22 cellular contexts compared by ENCODE assay signal in genomic region chr17:57289130-57289529, GRCh38. TPM values are rescaled to one million over a fixed set of nuclear protein-coding genes. Genes with fewer than 3 reads are reported as not detected.
DNase-seq lines count a peak whose midpoint lies in the region; ATAC-seq and TF ChIP-seq lines count a peak whose summit lies in the region.
"Had no signal": no experiment of that assay in that cellular context is flagged by ENCODE, and none has a peak within 500 bp of the region (broad histone marks: within the 10 kb centered on the region; RNA-seq: fewer than 3 reads in every experiment).

No MANE protein-coding gene starts in this region.

- no peaks in the 10 kb centered on the region for H3K9me3 ChIP-seq in Caco-2
- H3K9me3 ChIP-seq in right cardiac atrium (ENCODE audit: control insufficient read depth, low read length): no peaks in the 10 kb centered on the region
- no peaks in the 10 kb centered on the region for H3K9me3 ChIP-seq in gastrocnemius medialis
- no peaks in the 10 kb centered on the region for H3K9me3 ChIP-seq in ascending aorta

- H3K9me3 Mint-ChIP-seq in Caco-2 (ENCODE audit: unreplicated experiment) (no peaks in the 10 kb centered on the region), brain (no peaks in the 10 kb centered on the region)
- H3K9me3 Mint-ChIP-seq: activated naive CD8-positive, alpha-beta T cell treated with anti-CD3 and anti-CD28 coated beads for 36 hours; activated T-helper 2 cell treated with anti-CD3 and anti-CD28 coated beads, Interferon-gamma antibody, Interleukin-2, Interleukin-4, amounts not matched to agents 10 μg/mL and 5 μg/mL and 100 μg/mL, durations not matched to agents 14 hours and 24 hours and 36 hours; dendritic cell treated with granulocyte-macrophage colony-stimulating factor and Interleukin-4, amounts not matched to agents 40 ng/mL and 50 ng/mL, for 4 days; WTC11 had no signal

- intact Hi-C loops in Caco-2 (cut with micrococcal nuclease; ENCODE audit: unreplicated experiment) (no loop called here), right cardiac atrium (cut with DNase I) (no loop called here), gastrocnemius medialis (cut with DNase I; ENCODE audit: low total_unique reads) (loop anchor here (5.0 to 10.0 kb wide), 4 partner anchors 78 to 286 kb away; no protein-coding TSS in a partner anchor), posterior vena cava (cut with DNase I) (no loop called here), ascending aorta (cut with DNase I) (no loop called here)

- no peaks in the 10 kb centered on the region for H3K27me3 Mint-ChIP-seq in Caco-2 (ENCODE audit: insufficient read depth, unreplicated experiment)
- no peaks in the 10 kb centered on the region for H3K27me3 Mint-ChIP-seq in brain
- H3K27me3 Mint-ChIP-seq: activated naive CD8-positive, alpha-beta T cell treated with anti-CD3 and anti-CD28 coated beads for 36 hours had no signal

- H3K4me1 ChIP-seq in Caco-2 (peaks cover 37% of the 10 kb centered on the region), right cardiac atrium (ENCODE audit: control insufficient read depth, insufficient read depth, low read length) (peaks cover 16% of the 10 kb centered on the region), gastrocnemius medialis (peaks cover 68 to 76% of the 10 kb centered on the region in 2 donors), ascending aorta (peaks cover 0 to 5% of the 10 kb centered on the region in 2 donors)

- H3K4me1 Mint-ChIP-seq in Caco-2 (ENCODE audit: low read depth, unreplicated experiment) (peaks cover 48% of the 10 kb centered on the region), brain (peaks cover 98% of the 10 kb centered on the region)

- ATAC-seq in right cardiac atrium (peak; percentile 7 to 26), gastrocnemius medialis (peak; percentile 38 to 47), GM21447 (IDR thresholded peaks at IDR 0.05; ENCODE audit: unreplicated experiment) (no peak), GM21528 (IDR thresholded peaks at IDR 0.05; ENCODE audit: low FRiP score, unreplicated experiment) (no peak)
- ATAC-seq: WTC11 had no signal

- no peaks in the 10 kb centered on the region for H3K27me3 ChIP-seq in Caco-2 (replicated peaks; ENCODE audit: control insufficient read depth, insufficient read depth, low read length)
- H3K27me3 ChIP-seq in right cardiac atrium (ENCODE audit: control insufficient read depth, insufficient read depth): no peaks in the 10 kb centered on the region
- no peaks in the 10 kb centered on the region for H3K27me3 ChIP-seq in gastrocnemius medialis
- no peaks in the 10 kb centered on the region for H3K27me3 ChIP-seq in ascending aorta
- H3K27me3 ChIP-seq: brain microvascular endothelial cell, hepatocyte had no signal

- H3K27ac ChIP-seq in right cardiac atrium (ENCODE audit: low read length) (peak overlapping the region; percentile 47), gastrocnemius medialis (peak overlapping the region; percentile 85 to 92 (median 88)), ascending aorta (peak overlapping the region in 1 of 2 donors; percentile 4)
- H3K27ac ChIP-seq: brain microvascular endothelial cell, hepatocyte had no signal

- in situ Hi-C loops in gastrocnemius medialis (cut with MboI; ENCODE audit: low sequenced_read_pairs in 4 of 4): no loop called here

- POLR2A ChIA-PET in Caco-2 (lab: Charles Lee): no interaction called here

- H3K4me3 ChIP-seq in Caco-2 (ENCODE audit: low read depth, low read length) (no peak overlapping the region), right cardiac atrium (ENCODE audit: low read length) (no peak overlapping the region), gastrocnemius medialis (peak overlapping the region in 3 of 4 donors; percentile 14 to 39 (median 15)), ascending aorta (no peak overlapping the region)
- H3K4me3 ChIP-seq: hepatocyte, lung had no signal

- CTCF ChIA-PET in Caco-2 (lab: Charles Lee): no interaction called here

- no TSS peak for BruUV-seq in Caco-2 (replicated peaks; lab: Mats Ljungman, UMichigan)

- WGBS in right cardiac atrium: 55% methylated on average over 5 of the region's 5 CpGs

- DNase-seq in Caco-2 (no peak), right cardiac atrium (no peak), gastrocnemius medialis (peak in 1 of 2 donors; percentile 48), posterior vena cava (ENCODE audit: low spot score) (no peak), ascending aorta (ENCODE audit: low spot score in 2 of 2) (no peak)
- DNase-seq: ACHN; activated CD4-positive, alpha-beta T cell treated with anti-CD3 and anti-CD28 coated beads, Interleukin-2, amount 50 U/mL, for 4 hours; activated CD8-positive, alpha-beta memory T cell treated with anti-CD3 and anti-CD28 coated beads, Interleukin-2, amount 50 U/mL, for 4 hours; activated naive CD8-positive, alpha-beta T cell treated with anti-CD3 and anti-CD28 coated beads for 36 hours; brain microvascular endothelial cell; KG1; NCI-H1694; NCI-H526 treated with DMSO at 0.1 percent for 48 hours; T-helper 9 cell had no signal

- no peaks in the 10 kb centered on the region for H3K36me3 ChIP-seq in Caco-2 (ENCODE audit: control insufficient read depth, insufficient read depth, low read length)
- H3K36me3 ChIP-seq in gastrocnemius medialis: no peaks in the 10 kb centered on the region
- H3K36me3 ChIP-seq in ascending aorta: peaks cover 0 to 2% of the 10 kb centered on the region in 2 donors
- H3K36me3 ChIP-seq: brain microvascular endothelial cell had no signal

- H3K36me3 Mint-ChIP-seq in Caco-2 (ENCODE audit: insufficient read depth, unreplicated experiment): peaks cover 63% of the 10 kb centered on the region
- H3K36me3 Mint-ChIP-seq in brain: peaks cover 29% of the 10 kb centered on the region
- H3K36me3 Mint-ChIP-seq: activated naive CD8-positive, alpha-beta T cell treated with anti-CD3 and anti-CD28 coated beads for 36 hours; WTC11 had no signal

- TF ChIP-seq POLR2A in gastrocnemius medialis (IDR thresholded peaks at IDR 0.05): no peak

- TF ChIP-seq CTCF in Caco-2 (IDR thresholded peaks at IDR 0.05; ENCODE audit: insufficient read depth in 1 of 2, low read depth in 1 of 2, low read length in 1 of 2, severe bottlenecking in 1 of 2, unreplicated experiment in 1 of 2) (no peak), brain (conservative IDR thresholded peaks at IDR 0.05) (no peak), gastrocnemius medialis (IDR thresholded peaks at IDR 0.05 in 4 of 5, conservative IDR thresholded peaks at IDR 0.05 in 1 of 5) (no peak), ascending aorta (IDR thresholded peaks at IDR 0.05) (no peak)

- peak overlapping the region; percentile 59 for H3K27ac Mint-ChIP-seq in Caco-2 (ENCODE audit: unreplicated experiment)
- H3K27ac Mint-ChIP-seq in brain: peak overlapping the region; percentile 84 to 94 (median 87)
- H3K27ac Mint-ChIP-seq: activated naive CD8-positive, alpha-beta T cell treated with anti-CD3 and anti-CD28 coated beads for 36 hours; activated T-helper 2 cell treated with anti-CD3 and anti-CD28 coated beads, Interferon-gamma antibody, Interleukin-2, Interleukin-4, amounts not matched to agents 10 μg/mL and 5 μg/mL and 100 μg/mL, durations not matched to agents 14 hours and 24 hours and 36 hours; dendritic cell treated with granulocyte-macrophage colony-stimulating factor and Interleukin-4, amounts not matched to agents 40 ng/mL and 50 ng/mL, for 4 days had no signal

- H3K4me3 Mint-ChIP-seq in Caco-2 (ENCODE audit: unreplicated experiment) (no peak overlapping the region), brain (peak overlapping the region in 2 of 5 experiments; percentile 50 to 67)
- H3K4me3 Mint-ChIP-seq: activated naive CD8-positive, alpha-beta T cell treated with anti-CD3 and anti-CD28 coated beads for 36 hours; dendritic cell treated with granulocyte-macrophage colony-stimulating factor and Interleukin-4, amounts not matched to agents 40 ng/mL and 50 ng/mL, for 4 days; WTC11 had no signal

RNA-seq across cellular contexts. Expression of gene MSI2, which starts 32.8 kb away (rescaled TPM):
- total RNA-seq in Caco-2 (2022): 174 and 185 TPM in 2 replicates
- 79.1 TPM for polyA plus RNA-seq in brain (ENCODE audit: insufficient read depth, low read depth, low replicate concordance)
- total RNA-seq in right cardiac atrium: 100 to 1,000 TPM; 105 to 113 (median 109) TPM
- polyA plus RNA-seq in right cardiac atrium: 43.9 TPM
- 10 to 100 TPM; 33.1 to 66.2 (median 48.5) TPM for total RNA-seq in gastrocnemius medialis
- 10 to 100 TPM; 23.2 to 30.9 TPM for total RNA-seq in posterior vena cava
- total RNA-seq in ascending aorta: 11.7 TPM

Comparison
In these comparisons a context has a peak if more than half of its experiments do, and no peak if none do; other contexts are left out.
1. H3K4me3 ChIP-seq: peak in gastrocnemius medialis (3 of 4); none in Caco-2 (single experiment), right cardiac atrium (single experiment) and ascending aorta (0 of 2).
2. ATAC-seq: peak in right cardiac atrium (2 of 2) and gastrocnemius medialis (2 of 2); none in GM21447 (single experiment) and GM21528 (single experiment).